ENCODE assay signal across 27 cellular contexts in genomic region chr4:8730681-8731080, GRCh38.
DNase-seq lines count a peak whose midpoint lies in the region; ATAC-seq, FAIRE-seq and TF ChIP-seq lines count a peak whose summit lies in the region.
"Had no signal": no experiment of that assay in that cellular context is flagged by ENCODE, and none has a peak within 500 bp of the region (broad histone marks: within the 10 kb centered on the region; RNA-seq: fewer than 3 reads in every experiment).

No MANE protein-coding gene starts in this region.

- H3K9ac ChIP-seq in OCI-LY3 (ENCODE audit: low read length) (no peak overlapping the region), kidney (ENCODE audit: low read length in 2 of 2) (no peak overlapping the region), colonic mucosa (ENCODE audit: low read depth in 2 of 2, low read length in 2 of 2) (no peak overlapping the region)

- no peaks in the 10 kb centered on the region for H3K36me3 ChIP-seq in OCI-LY3 (replicated peaks; ENCODE audit: low read depth, low read length)
- no peaks in the 10 kb centered on the region for H3K36me3 ChIP-seq in kidney (ENCODE audit: control insufficient read depth in 1 of 2, insufficient read depth in 2 of 2, low read length in 2 of 2)
- no peaks in the 10 kb centered on the region for H3K36me3 ChIP-seq in colonic mucosa
- H3K36me3 ChIP-seq: MG63, SJSA1 had no signal

- peaks cover 4% of the 10 kb centered on the region for H3K27me3 Mint-ChIP-seq in activated B cell treated with CpG ODN at 0.5 μM for 24 hours
- H3K27me3 Mint-ChIP-seq: B cell had no signal

- H3K9me3 Mint-ChIP-seq in activated B cell treated with CpG ODN at 0.5 μM for 24 hours = peaks cover 7% of the 10 kb centered on the region

- intact Hi-C loops in activated B cell treated with CpG ODN at 0.5 μM for 24 hours (cut with micrococcal nuclease) = no loop called here
- intact Hi-C loops in kidney (cut with DNase I) = no loop called here
- intact Hi-C loops in sciatic nerve (cut with DNase I) = no loop called here
- intact Hi-C loops in colonic mucosa (cut with DNase I) = no loop called here

- POLR2A ChIA-PET in activated B cell treated with CpG ODN at 0.5 μM for 24 hours (lab: Charles Lee) = no interaction called here

- no peak overlapping the region for H2AFZ ChIP-seq in OCI-LY3 (ENCODE audit: low read depth, low read length)
- H2AFZ ChIP-seq: GM23338 had no signal

- H3K9me3 ChIP-seq in OCI-LY3 (ENCODE audit: insufficient read depth, low read length) (no peaks in the 10 kb centered on the region), kidney (ENCODE audit: control insufficient read depth in 1 of 2, low read length in 2 of 2) (no peaks in the 10 kb centered on the region), colonic mucosa (no peaks in the 10 kb centered on the region)
- H3K9me3 ChIP-seq: Caco-2, MG63, SJSA1 had no signal

- H3K4me3 Mint-ChIP-seq in activated B cell treated with CpG ODN at 0.5 μM for 24 hours = no peak overlapping the region
- H3K4me3 Mint-ChIP-seq: B cell; CD8-positive, alpha-beta T cell; GM23338; H9 had no signal

- H3K27ac Mint-ChIP-seq in activated B cell treated with CpG ODN at 0.5 μM for 24 hours = no peak overlapping the region
- H3K27ac Mint-ChIP-seq: B cell; CD8-positive, alpha-beta T cell; GM23338; H9 had no signal

- TF ChIP-seq CTCF in OCI-LY3 (IDR thresholded peaks at IDR 0.05; ENCODE audit: low read depth, low read length) (no peak), activated B cell treated with CpG ODN at 0.5 μM for 24 hours (IDR thresholded peaks at IDR 0.05) (no peak), kidney (IDR thresholded peaks at IDR 0.05; ENCODE audit: borderline replicate concordance, extremely low read depth, insufficient read depth) (no peak), colonic mucosa (IDR thresholded peaks at IDR 0.05) (no peak)

- CTCF ChIA-PET in activated B cell treated with CpG ODN at 0.5 μM for 24 hours (lab: Charles Lee) = no interaction called here

- H3K36me3 Mint-ChIP-seq in activated B cell treated with CpG ODN at 0.5 μM for 24 hours (ENCODE audit: low read depth) = no peaks in the 10 kb centered on the region
- H3K36me3 Mint-ChIP-seq: CD8-positive, alpha-beta T cell had no signal

- H3K27me3 ChIP-seq in OCI-LY3 (ENCODE audit: low read depth, low read length) = no peaks in the 10 kb centered on the region
- H3K27me3 ChIP-seq in colonic mucosa = no peaks in the 10 kb centered on the region
- H3K27me3 ChIP-seq: MG63, SJSA1 had no signal

- peak overlapping the region; percentile 33; the same call in 1 of the 2 replicates for H3K4me2 ChIP-seq in OCI-LY3 (ENCODE audit: low read length)
- H3K4me2 ChIP-seq: GM23338 had no signal

- H3K4me3 ChIP-seq in OCI-LY3 (ENCODE audit: low read length) (no peak overlapping the region), kidney (ENCODE audit: low read length in 2 of 2) (no peak overlapping the region), colonic mucosa (no peak overlapping the region)
- H3K4me3 ChIP-seq: GM12878, GM23338, MG63, SJSA1 had no signal

- no peaks in the 10 kb centered on the region for H4K20me1 ChIP-seq in OCI-LY3 (ENCODE audit: insufficient read depth, low read length)

- peak; percentile 2 for DNase-seq in activated B cell treated with CpG ODN at 0.5 μM for 24 hours
- DNase-seq in kidney = peak; percentile 42
- DNase-seq in sciatic nerve (ENCODE audit: low spot score) = peak; percentile 46
- no peak for DNase-seq in colonic mucosa
- no peak for DNase-seq in HUDEP-2 (lab: John Stamatoyannopoulos, UW; ENCODE audit: unreplicated experiment in 76 of 76)
- DNase-seq in NOMO-1 (lab: John Stamatoyannopoulos, UW; ENCODE audit: unreplicated experiment in 2 of 2) = no peak
- DNase-seq: Caco-2; CD8-positive, alpha-beta T cell; IMR-90; KG1; MG63; NCI-H1105 treated with DMSO at 0.1 percent for 48 hours; NCI-H2029; NCI-H446; NCI-H524 treated with DMSO at 0.1 percent for 48 hours; NCI-H774; Right ventricle myocardium superior; RPMI8226 had no signal

- no peak for FAIRE-seq in kidney (lab: Jason Lieb, UNC)
- FAIRE-seq: G401.6, GM12878, HTR-8/SVneo had no signal

- H3K27ac ChIP-seq in OCI-LY3 (ENCODE audit: low read length) = peak overlapping the region; percentile 52
- no peak overlapping the region for H3K27ac ChIP-seq in kidney (ENCODE audit: low read depth in 2 of 2, low read length in 2 of 2)
- H3K27ac ChIP-seq in colonic mucosa = no peak overlapping the region
- H3K27ac ChIP-seq: C4-2B, SJSA1 had no signal

- ATAC-seq in activated B cell treated with CpG ODN at 0.5 μM for 24 hours (ENCODE audit: low read depth) (no peak), sciatic nerve (no peak)
- ATAC-seq: CD8-positive, alpha-beta T cell; GM12878; GM23338 had no signal

- peaks cover 52% of the 10 kb centered on the region for H3K4me1 ChIP-seq in OCI-LY3 (ENCODE audit: low read length)
- H3K4me1 ChIP-seq in kidney (ENCODE audit: control insufficient read depth in 1 of 2, insufficient read depth in 1 of 2, low read depth in 1 of 2, low read length in 2 of 2) = no peaks in the 10 kb centered on the region
- H3K4me1 ChIP-seq in colonic mucosa = no peaks in the 10 kb centered on the region
- H3K4me1 ChIP-seq: Caco-2, SJSA1 had no signal

- H3K4me1 Mint-ChIP-seq in activated B cell treated with CpG ODN at 0.5 μM for 24 hours = peaks cover 2% of the 10 kb centered on the region
- H3K4me1 Mint-ChIP-seq: B cell, GM23338 had no signal

- no peaks in the 10 kb centered on the region for H3K79me2 ChIP-seq in OCI-LY3 (ENCODE audit: low read length)

Comparison
In these comparisons a context has a peak if more than half of its experiments do, and no peak if none do; other contexts are left out.
1. DNase-seq: peak in activated B cell treated with CpG ODN at 0.5 μM for 24 hours (single experiment), kidney (single experiment) and sciatic nerve (single experiment); none in colonic mucosa (single experiment), HUDEP-2 (0 of 76) and NOMO-1 (0 of 2).